ENCODE assay signal across 8 cellular contexts in the genomic region with DNA sequence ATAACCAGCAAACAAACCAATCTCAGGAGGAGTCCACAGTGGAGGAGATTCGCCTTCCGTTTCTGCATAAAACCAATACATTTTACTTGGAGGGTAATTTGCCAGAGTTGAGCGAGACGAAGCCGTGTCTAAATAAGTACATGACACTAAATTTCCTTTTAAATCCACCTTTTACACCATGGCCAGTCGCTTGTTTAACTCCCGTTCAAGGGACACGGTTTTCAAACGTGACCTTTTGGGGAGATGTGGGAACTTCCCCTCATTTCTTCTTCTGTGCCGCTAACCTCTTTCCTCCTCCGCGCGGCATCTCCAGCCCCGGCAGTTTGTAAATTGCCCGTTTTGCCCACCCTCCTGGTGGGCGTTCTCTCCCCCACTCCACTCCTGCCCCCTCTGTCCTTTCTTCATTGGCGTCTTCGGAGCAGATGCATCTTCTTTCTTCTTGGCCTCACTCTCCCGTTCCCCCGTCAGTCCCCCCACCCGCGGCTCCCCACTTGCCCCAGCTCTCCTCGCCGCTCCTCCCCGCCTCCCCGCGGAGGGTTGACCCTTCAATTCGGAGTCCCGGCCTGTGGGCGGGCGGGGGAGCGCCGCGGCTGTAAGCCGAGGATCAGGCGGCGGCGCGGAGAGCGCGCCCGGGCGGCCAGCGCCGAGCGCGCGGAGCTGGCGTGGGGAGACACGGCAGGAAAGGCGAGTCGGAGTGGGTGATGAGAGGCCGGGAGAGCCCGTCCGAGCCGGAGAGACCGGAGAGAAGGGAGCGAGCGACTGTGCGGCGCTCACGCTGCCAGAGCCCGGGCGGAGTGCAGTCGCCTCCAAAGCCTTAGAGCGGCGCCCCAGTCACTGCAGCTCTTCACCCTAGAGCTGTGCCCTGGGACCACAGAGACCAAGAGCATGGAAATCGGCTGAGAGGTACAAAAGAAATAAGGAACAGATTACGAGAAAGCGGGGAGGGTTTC. TPM values are rescaled to one million over a fixed set of nuclear protein-coding genes. Genes with fewer than 3 reads are reported as not detected.
DNase-seq lines count a peak whose midpoint lies in the region; ATAC-seq and TF ChIP-seq lines count a peak whose summit lies in the region.

A gene (plus strand): TSS at position 584 of the 950 bp plus-strand sequence.

- H3K9ac ChIP-seq in IMR-90 (ENCODE audit: low read depth, low read length) (peak within 1 kb of the TSS; percentile 65), liver (ENCODE audit: low read depth in 1 of 2, low read length in 2 of 2) (no peak within 1 kb of the TSS)

- no peaks in the 10 kb centered on the region for H3K36me3 Mint-ChIP-seq in CD4-positive, alpha-beta memory T cell
- no peaks in the 10 kb centered on the region for H3K36me3 Mint-ChIP-seq in stimulated activated naive B cell treated with anti-CD40 and anti-IgM and Interleukin-4, amounts not matched to agents 10 μg/mL and 1 μg/mL and 100 μg/mL, for 72 hours

- CTCF ChIA-PET in CD4-positive, alpha-beta memory T cell (lab: Charles Lee; ENCODE audit: partially characterized antibody): no interaction called here
- CTCF ChIA-PET in IMR-90 (lab: Yijun Ruan, JAX): interaction anchor here (0.6 to 0.7 kb wide), 3 partner anchors 156 to 1253 kb away, joined by 3 to 5 read pairs (median 3); no protein-coding TSS in a partner anchor

- H3K4me2 ChIP-seq in IMR-90 (ENCODE audit: low read depth, low read length): peak within 1 kb of the TSS; percentile 94

- H3K4me3 ChIP-seq in CD4-positive, alpha-beta memory T cell (ENCODE audit: low read length in 2 of 2): no peak within 1 kb of the TSS
- peak within 1 kb of the TSS; percentile 57 for H3K4me3 ChIP-seq in IMR-90 (ENCODE audit: insufficient read depth, low read depth, low read length)
- peak within 1 kb of the TSS; percentile 42 for H3K4me3 ChIP-seq in SJSA1
- H3K4me3 ChIP-seq in ectodermal cell (ENCODE audit: insufficient read depth, low read depth, low read length): peak within 1 kb of the TSS; percentile 62
- peak within 1 kb of the TSS in 2 of 3 donors; percentile 30 to 62 for H3K4me3 ChIP-seq in liver (ENCODE audit: low read depth in 1 of 3, low read length in 3 of 3)

- H3K4me3 Mint-ChIP-seq in CD4-positive, alpha-beta memory T cell: peak within 1 kb of the TSS in 7 of 8 donors; percentile 25 to 86 (median 69)
- H3K4me3 Mint-ChIP-seq in stimulated activated naive B cell treated with anti-CD40 and anti-IgM and Interleukin-4, amounts not matched to agents 10 μg/mL and 1 μg/mL and 100 μg/mL, for 72 hours: peak within 1 kb of the TSS; percentile 65 to 69

- peaks cover 20% of the 10 kb centered on the region for H3K4me1 ChIP-seq in CD4-positive, alpha-beta memory T cell (ENCODE audit: insufficient read depth, low read length)
- H3K4me1 ChIP-seq in IMR-90 (ENCODE audit: control insufficient read depth, insufficient read depth, low read length): 0 out of 2 replicates have a peak, but pooled peaks cover 3% of the 10 kb centered on the region
- peaks cover 22% of the 10 kb centered on the region for H3K4me1 ChIP-seq in SJSA1 (replicated peaks)
- peaks cover 3% of the 10 kb centered on the region for H3K4me1 ChIP-seq in ectodermal cell (ENCODE audit: control insufficient read depth, insufficient read depth, low read length)
- H3K4me1 ChIP-seq in liver (ENCODE audit: control insufficient read depth in 4 of 4, insufficient read depth in 4 of 4, low read length in 3 of 4): peaks cover 5 to 32% (median 22%) of the 10 kb centered on the region in 4 donors

- TF ChIP-seq POLR2A in IMR-90 (IDR thresholded peaks at IDR 0.05; ENCODE audit: low read depth, low read length): no peak

- no peak within 1 kb of the TSS for H3K27ac ChIP-seq in CD4-positive, alpha-beta memory T cell (ENCODE audit: low read depth, low read length)
- H3K27ac ChIP-seq in IMR-90 (ENCODE audit: insufficient read depth, low read length) (peak within 1 kb of the TSS; percentile 54), SJSA1 (no peak within 1 kb of the TSS), ectodermal cell (ENCODE audit: insufficient read depth, low read depth, low read length, poor library complexity, severe bottlenecking) (peak within 1 kb of the TSS; percentile 81), liver (ENCODE audit: low read depth in 1 of 2, low read length in 2 of 2) (no peak within 1 kb of the TSS)

- H3K23ac ChIP-seq in IMR-90 (ENCODE audit: low read depth, low read length): peak within 1 kb of the TSS; percentile 87

- peak within 1 kb of the TSS; percentile 3; the same call in 1 of the 2 replicates for H2BK120ac ChIP-seq in IMR-90 (ENCODE audit: low read depth, low read length)

- no peaks in the 10 kb centered on the region for H3K9me1 ChIP-seq in IMR-90 (ENCODE audit: insufficient read depth, low read length)

- peak within 1 kb of the TSS; percentile 1; the same call in 1 of the 2 replicates for H3K18ac ChIP-seq in IMR-90 (ENCODE audit: low read depth, low read length)

- peaks cover 15 to 35% (median 20%) of the 10 kb centered on the region in 4 donors for H3K4me1 Mint-ChIP-seq in CD4-positive, alpha-beta memory T cell
- H3K4me1 Mint-ChIP-seq in stimulated activated naive B cell treated with anti-CD40 and anti-IgM and Interleukin-4, amounts not matched to agents 10 μg/mL and 1 μg/mL and 100 μg/mL, for 72 hours: peaks cover 21 to 39% of the 10 kb centered on the region in 2 donors

- H3K14ac ChIP-seq in IMR-90 (replicated peaks; ENCODE audit: low read depth, low read length): peak within 1 kb of the TSS; percentile 55

- no peaks in the 10 kb centered on the region for H3K79me1 ChIP-seq in IMR-90 (ENCODE audit: low read depth in 1 of 2, low read length in 2 of 2)

- H4K5ac ChIP-seq in IMR-90 (ENCODE audit: low read depth, low read length): no peak within 1 kb of the TSS

- no peaks in the 10 kb centered on the region for H4K20me1 ChIP-seq in IMR-90 (ENCODE audit: insufficient read depth, low read length)

- peak within 1 kb of the TSS; percentile 56 for H2AK9ac ChIP-seq in IMR-90 (replicated peaks; ENCODE audit: low read depth, low read length, poor library complexity)

- TF ChIP-seq CTCF in IMR-90 (conservative IDR thresholded peaks at IDR 0.05; ENCODE audit: low read depth, low read length) (peak; percentile 37), liver (IDR thresholded peaks at IDR 0.05; ENCODE audit: low read depth, low read length, missing input control) (no peak)

- DNase-seq in CD4-positive, alpha-beta memory T cell: no peak
- peak; percentile 72 for DNase-seq in IMR-90
- peak in 1 of 2 experiments; percentile 37 for DNase-seq in SJSA1 (ENCODE audit: low read depth in 1 of 2, low spot score in 2 of 2)
- DNase-seq in stimulated activated naive B cell treated with anti-CD40 and anti-IgM and Interleukin-4, amounts not matched to agents 10 μg/mL and 1 μg/mL and 100 μg/mL, for 72 hours: no peak

- POLR2A ChIA-PET in CD4-positive, alpha-beta memory T cell (lab: Charles Lee; ENCODE audit: partially characterized antibody): no interaction called here
- POLR2A ChIA-PET in IMR-90 (lab: Charles Lee; ENCODE audit: unreplicated experiment): no interaction called here

- peak within 1 kb of the TSS; percentile 46 for H3K56ac ChIP-seq in IMR-90 (ENCODE audit: extremely low read depth, insufficient read depth, low read length)

- H3K9me3 ChIP-seq in CD4-positive, alpha-beta memory T cell (ENCODE audit: control insufficient read depth in 1 of 2, low read length in 2 of 2): no peaks in the 10 kb centered on the region
- H3K9me3 ChIP-seq in IMR-90 (ENCODE audit: control insufficient read depth, insufficient read depth, low read length) (no peaks in the 10 kb centered on the region), SJSA1 (replicated peaks) (no peaks in the 10 kb centered on the region), ectodermal cell (ENCODE audit: control insufficient read depth, low read length) (no peaks in the 10 kb centered on the region), liver (ENCODE audit: control insufficient read depth in 4 of 4, low read length in 3 of 4) (no peaks in the 10 kb centered on the region)

- H2BK15ac ChIP-seq in IMR-90 (ENCODE audit: low read depth, low read length): no peak within 1 kb of the TSS

- H4K8ac ChIP-seq in IMR-90 (ENCODE audit: low read depth in 2 of 2, low read length in 2 of 2): no peak within 1 kb of the TSS; a peak in 1 of 4 replicates

- H3K27ac Mint-ChIP-seq in CD4-positive, alpha-beta memory T cell: no peak within 1 kb of the TSS
- peak within 1 kb of the TSS; percentile 56 for H3K27ac Mint-ChIP-seq in stimulated activated naive B cell treated with anti-CD40 and anti-IgM and Interleukin-4, amounts not matched to agents 10 μg/mL and 1 μg/mL and 100 μg/mL, for 72 hours

- no peak within 1 kb of the TSS for H2BK20ac ChIP-seq in IMR-90 (ENCODE audit: low read depth, low read length)

- no TSS peak for BruUV-seq in IMR-90 (replicated peaks; lab: Mats Ljungman, UMichigan)

- no peak within 1 kb of the TSS for H2BK5ac ChIP-seq in IMR-90 (ENCODE audit: low read depth, low read length, poor library complexity, severe bottlenecking)

- no peak for TF ChIP-seq RAD21 in IMR-90 (IDR thresholded peaks at IDR 0.05; ENCODE audit: low read length)
- no peak for TF ChIP-seq RAD21 in liver (IDR thresholded peaks at IDR 0.05)

- 1% methylated on average over 20 of the region's 70 CpGs; no CpG with 5 or more reads in 1 of the 2 experiments for WGBS in IMR-90 (ENCODE audit: extremely low coverage in 2 of 2, insufficient read length in 1 of 2), 2 experiments
- WGBS in ectodermal cell, 2 experiments: 0 to 1% methylated on average over 70 of the region's 70 CpGs
- WGBS in liver: 2% methylated on average over 70 of the region's 70 CpGs

- in situ Hi-C loops in IMR-90 (cut with MboI; ENCODE audit: low sequenced_read_pairs): no loop called here

- dilution Hi-C loops in IMR-90 (cut with HindIII; ENCODE audit: low sequenced_read_pairs, unreplicated experiment): no loop called here

- intact Hi-C loops in CD4-positive, alpha-beta memory T cell (cut with micrococcal nuclease): no loop called here
- intact Hi-C loops in IMR-90 (cut with micrococcal nuclease): loop anchor here (1.0 to 10.0 kb wide), 3 partner anchors 25 to 970 kb away; no protein-coding TSS in a partner anchor

- no peaks in the 10 kb centered on the region for H3K36me3 ChIP-seq in CD4-positive, alpha-beta memory T cell (ENCODE audit: insufficient read depth, low read length)
- H3K36me3 ChIP-seq in IMR-90 (ENCODE audit: control insufficient read depth, insufficient read depth, low read length): no peaks in the 10 kb centered on the region
- no peaks in the 10 kb centered on the region for H3K36me3 ChIP-seq in SJSA1
- H3K36me3 ChIP-seq in ectodermal cell (ENCODE audit: control insufficient read depth, insufficient read depth, low read length): no peaks in the 10 kb centered on the region
- H3K36me3 ChIP-seq in liver (ENCODE audit: control insufficient read depth in 4 of 4, insufficient read depth in 3 of 4, low read depth in 1 of 4, low read length in 3 of 4): no peaks in the 10 kb centered on the region

- H4K91ac ChIP-seq in IMR-90 (ENCODE audit: insufficient read depth, low read depth, low read length): no peak within 1 kb of the TSS

- no peak within 1 kb of the TSS for H2AK5ac ChIP-seq in IMR-90 (ENCODE audit: low read depth, low read length)

- peak within 1 kb of the TSS; percentile 53; the same call in 1 of the 2 replicates for H3K4ac ChIP-seq in IMR-90 (ENCODE audit: low read depth, low read length)

- H3K27me3 Mint-ChIP-seq in CD4-positive, alpha-beta memory T cell: peaks cover 32 to 43% of the 10 kb centered on the region in 2 donors
- H3K27me3 Mint-ChIP-seq in stimulated activated naive B cell treated with anti-CD40 and anti-IgM and Interleukin-4, amounts not matched to agents 10 μg/mL and 1 μg/mL and 100 μg/mL, for 72 hours: peaks cover 44 to 48% of the 10 kb centered on the region in 2 donors

- ATAC-seq in IMR-90 (ENCODE audit: low read depth): peak; percentile 73
- ATAC-seq in stimulated activated naive B cell treated with anti-CD40 and anti-IgM and Interleukin-4, amounts not matched to agents 10 μg/mL and 1 μg/mL and 100 μg/mL, for 72 hours (replicated peaks): peak in 1 of 2 donors; percentile 22
- no peak for ATAC-seq in GM18870 (IDR thresholded peaks at IDR 0.05; ENCODE audit: unreplicated experiment)
- ATAC-seq in GM18873 (IDR thresholded peaks at IDR 0.05; ENCODE audit: low FRiP score, unreplicated experiment): no peak

- H3K27me3 ChIP-seq in CD4-positive, alpha-beta memory T cell (ENCODE audit: insufficient read depth, low read length): peaks cover 21% of the 10 kb centered on the region
- H3K27me3 ChIP-seq in IMR-90 (ENCODE audit: control insufficient read depth, insufficient read depth, low read length) (peaks cover 3% of the 10 kb centered on the region; the same call in 1 of the 2 replicates), SJSA1 (replicated peaks) (peaks cover 49% of the 10 kb centered on the region), ectodermal cell (ENCODE audit: control insufficient read depth, insufficient read depth, low read length, poor library complexity, severe bottlenecking) (peaks cover 38% of the 10 kb centered on the region), liver (ENCODE audit: control insufficient read depth in 4 of 4, insufficient read depth in 4 of 4, low read length in 3 of 4) (peaks cover 0 to 17% (median 9%) of the 10 kb centered on the region in 4 donors)

- H2AFZ ChIP-seq in IMR-90 (replicated peaks; ENCODE audit: low read length, poor library complexity): peak within 1 kb of the TSS; percentile 87

- peaks cover 0 to 11% (median 5%) of the 10 kb centered on the region in 8 donors for H3K9me3 Mint-ChIP-seq in CD4-positive, alpha-beta memory T cell
- no peaks in the 10 kb centered on the region for H3K9me3 Mint-ChIP-seq in stimulated activated naive B cell treated with anti-CD40 and anti-IgM and Interleukin-4, amounts not matched to agents 10 μg/mL and 1 μg/mL and 100 μg/mL, for 72 hours

RNA-seq across cellular contexts. Expression of the gene that starts here (rescaled TPM):
- not detected for total RNA-seq in CD4-positive, alpha-beta memory T cell
- not detected for polyA plus RNA-seq in CD4-positive, alpha-beta memory T cell
- total RNA-seq in IMR-90 (2012; rRNA removed) (11.1 and 12.5 TPM in 2 replicates), liver (under 1 TPM; 0.37 to 0.67 TPM)
- polyA plus RNA-seq in IMR-90 (2012; rRNA removed) (1.1 and 1.8 TPM in 2 replicates), liver (under 1 TPM in 1 of 2 donors, not detected in 1; 0.02 TPM)
- 0.48 and 0.62 TPM in 2 replicates for polyA plus RNA-seq in IMR-90 (2012; cell fraction: cytosol; rRNA removed)
- 0.26 and 1.7 TPM in 2 replicates for polyA plus RNA-seq in IMR-90 (2012; cell fraction: nucleus; rRNA removed; ENCODE audit: low replicate concordance)
- total RNA-seq in SJSA1 (2014; rRNA removed; shearing (Covaris generic)): 3.2 and 3.9 TPM in 2 replicates
- polyA plus RNA-seq in ectodermal cell (2013, experiment 1 of 4): 10.4 TPM
- polyA plus RNA-seq in ectodermal cell (2013, experiment 2 of 4): 13.0 TPM
- 13.7 TPM for polyA plus RNA-seq in ectodermal cell (2013, experiment 3 of 4)
- polyA plus RNA-seq in ectodermal cell (2013, experiment 4 of 4): 11.7 TPM

Comparison
In these comparisons a context has a peak if more than half of its experiments do, and no peak if none do; other contexts are left out.
1. H3K27ac ChIP-seq: peak in IMR-90 (single experiment) and ectodermal cell (single experiment); none in CD4-positive, alpha-beta memory T cell (single experiment), SJSA1 (single experiment) and liver (0 of 2).
2. H3K4me3 ChIP-seq: peak in IMR-90 (single experiment), SJSA1 (single experiment), ectodermal cell (single experiment) and liver (2 of 3); none in CD4-positive, alpha-beta memory T cell (0 of 2).